1 cellular context compared by ENCODE assay signal in genomic region chr3:104519068-104519467, GRCh38.
TF ChIP-seq lines count a peak whose summit lies in the region.

No MANE protein-coding gene starts in this region.

TF ChIP-seq in GM23338, 12 proteins besides CTCF, POLR2A, EP300 and RAD21 (continued from another document):
- TF ChIP-seq ETS1 (IDR thresholded peaks at IDR 0.05) = no peak
- TF ChIP-seq JUNB (IDR thresholded peaks at IDR 0.05; ENCODE audit: unreplicated experiment) = no peak
- TF ChIP-seq REST (IDR thresholded peaks at IDR 0.05; ENCODE audit: unreplicated experiment) = no peak
- TF ChIP-seq NANOG (IDR thresholded peaks at IDR 0.05; ENCODE audit: borderline replicate concordance) = no peak
